8 cellular contexts compared by ENCODE assay signal in genomic region chr1:201506573-201507567, GRCh38. TPM values are rescaled to one million over a fixed set of nuclear protein-coding genes. Genes with fewer than 3 reads are reported as not detected.
DNase-seq lines count a peak whose midpoint lies in the region; ATAC-seq and TF ChIP-seq lines count a peak whose summit lies in the region.

Gene CSRP1 (minus strand): TSS chr1:201507123. CDS start chr1:201496303, 10,820 bp downstream.

- H3K9ac ChIP-seq in BLaER1 treated with 17β-estradiol and CSF1 and Interleukin-3, amounts not matched to agents 10 nM and 100 nM = peak within 1 kb of the TSS; percentile 74 to 86 (median 81)

- no peaks in the 10 kb centered on the region for H3K9me3 ChIP-seq in BLaER1 treated with 17β-estradiol and CSF1 and Interleukin-3, amounts not matched to agents 10 nM and 100 nM (replicated peaks in 1 of 11)

- H3K4me1 ChIP-seq in BLaER1 treated with 17β-estradiol and CSF1 and Interleukin-3, amounts not matched to agents 10 nM and 100 nM = peaks cover 41 to 77% (median 63%) of the 10 kb centered on the region in 10 experiments

- peak; percentile 77 for DNase-seq in NOMO-1 treated with DMSO at 0.1 percent for 48 hours (lab: John Stamatoyannopoulos, UW; ENCODE audit: unreplicated experiment)
- peak; percentile 49 for DNase-seq in activated CD8-positive, alpha-beta memory T cell treated with anti-CD3 and anti-CD28 coated beads, Interleukin-2, amount 50 U/mL, for 24 hours (ENCODE audit: extremely low read depth)
- peak; percentile 87 for DNase-seq in epithelial cell of esophagus (ENCODE audit: low read depth)
- peak; percentile 84 for DNase-seq in mucosa of gallbladder (ENCODE audit: low spot score)
- peak; percentile 41 to 65 for DNase-seq in stimulated activated CD8-positive, alpha-beta memory T cell treated with anti-CD3 and anti-CD28 coated beads, Interleukin-4, amount 100 ng/mL, for 4 hours (ENCODE audit: low read depth in 2 of 2, low spot score in 1 of 2)

- peak; percentile 88 for ATAC-seq in GM19328 (IDR thresholded peaks at IDR 0.05; ENCODE audit: unreplicated experiment)
- peak; percentile 88 for ATAC-seq in HG03520 (IDR thresholded peaks at IDR 0.05; ENCODE audit: unreplicated experiment)

- H4K20me1 ChIP-seq in BLaER1 treated with 17β-estradiol and CSF1 and Interleukin-3, amounts not matched to agents 10 nM and 100 nM = peaks cover 0 to 36% (median 5%) of the 10 kb centered on the region in 11 experiments; a peak in 8 of 22 replicates

- peak within 1 kb of the TSS; percentile 82 to 97 (median 94) for H3K4me2 ChIP-seq in BLaER1 treated with 17β-estradiol and CSF1 and Interleukin-3, amounts not matched to agents 10 nM and 100 nM

- peak within 1 kb of the TSS; percentile 62 to 82 (median 75); a peak in 21 of 22 replicates for H3K27ac ChIP-seq in BLaER1 treated with 17β-estradiol and CSF1 and Interleukin-3, amounts not matched to agents 10 nM and 100 nM

- peaks cover 0 to 9% (median 0%) of the 10 kb centered on the region in 11 experiments; a peak in 2 of 22 replicates for H3K36me3 ChIP-seq in BLaER1 treated with 17β-estradiol and CSF1 and Interleukin-3, amounts not matched to agents 10 nM and 100 nM

- TF ChIP-seq CTCF in epithelial cell of esophagus (IDR thresholded peaks at IDR 0.05; ENCODE audit: insufficient read depth, low read depth, low read length, missing control alignments) = no peak

- H3K4me3 ChIP-seq in BLaER1 treated with 17β-estradiol and CSF1 and Interleukin-3, amounts not matched to agents 10 nM and 100 nM = peak within 1 kb of the TSS; percentile 64 to 89 (median 74)
- peak within 1 kb of the TSS; percentile 53 for H3K4me3 ChIP-seq in epithelial cell of esophagus (ENCODE audit: low read length)

- H3K27me3 ChIP-seq in BLaER1 treated with 17β-estradiol and CSF1 and Interleukin-3, amounts not matched to agents 10 nM and 100 nM = no peaks in the 10 kb centered on the region

RNA-seq across cellular contexts. Expression of gene CSRP1, which starts in this region (rescaled TPM):
- total RNA-seq in mucosa of gallbladder = 524 TPM

Comparison
In these comparisons a context has a peak if more than half of its experiments do, and no peak if none do; other contexts are left out.
1. Peak in every context shown above with its lines: DNase-seq, ATAC-seq, H3K4me3 ChIP-seq and H3K27ac ChIP-seq.